ENCODE assay signal across 35 cellular contexts in genomic region chr2:18959200-18959599, GRCh38.
"Had no signal": no experiment of that assay in that cellular context is flagged by ENCODE, and none has a peak within 500 bp of the region (broad histone marks: within the 10 kb centered on the region; RNA-seq: fewer than 3 reads in every experiment).

No MANE protein-coding gene starts in this region.

- H3K4me3 ChIP-seq: MG63 had no signal

- H3K36me3 ChIP-seq: MG63 had no signal

- H3K27me3 ChIP-seq: MG63 had no signal

- DNase-seq: Kasumi-1, MG63, MM.1S, MV-4-11, NCI-H1048, NCI-H1092, NCI-H1092 treated with DMSO at 0.1 percent for 48 hours, NCI-H1105, NCI-H1105 treated with DMSO at 0.1 percent for 48 hours, NCI-H1417, NCI-H1417 treated with DMSO at 0.1 percent for 48 hours, NCI-H1436, NCI-H1436 treated with DMSO at 0.1 percent for 48 hours, NCI-H146, NCI-H1694, NCI-H1694 treated with DMSO at 0.1 percent for 48 hours, NCI-H187, NCI-H187 treated with DMSO at 0.1 percent for 48 hours, NCI-H1930, NCI-H2029, NCI-H2029 treated with DMSO at 0.1 percent for 48 hours, NCI-H2081, NCI-H2081 treated with DMSO at 0.1 percent for 48 hours, NCI-H2107, NCI-H2171, NCI-H2171 treated with DMSO at 0.1 percent for 48 hours, NCI-H2227 treated with DMSO at 0.1 percent for 48 hours, NCI-H226, NCI-H345, NCI-H446, NCI-H446 treated with DMSO at 0.1 percent for 48 hours, NCI-H510A, NCI-H510A treated with DMSO at 0.1 percent for 48 hours, NCI-H524, NCI-H524 treated with DMSO at 0.1 percent for 48 hours had no signal

- H3K9me3 ChIP-seq: MG63 had no signal
